8 cellular contexts compared by ENCODE assay signal in genomic region chr7:16646427-16647081, GRCh38. TPM values are rescaled to one million over a fixed set of nuclear protein-coding genes. Genes with fewer than 3 reads are reported as not detected.
DNase-seq lines count a peak whose midpoint lies in the region; ATAC-seq and TF ChIP-seq lines count a peak whose summit lies in the region.

No MANE protein-coding gene starts in this region.

- H3K9me3 ChIP-seq in neutrophil, result no peaks in the 10 kb centered on the region

- peak overlapping the region; percentile 90 for H3K4me3 ChIP-seq in fibroblast of mammary gland (ENCODE audit: control insufficient read depth, low read depth, low read length)
- peak overlapping the region; percentile 86 to 98 for H3K4me3 ChIP-seq in neutrophil (ENCODE audit: low read depth in 1 of 2, low read length in 1 of 2)

- no peaks in the 10 kb centered on the region for H3K9me3 Mint-ChIP-seq in IgD-negative memory B cell
- H3K9me3 Mint-ChIP-seq in WTC11, result no peaks in the 10 kb centered on the region

- H3K27me3 Mint-ChIP-seq in IgD-negative memory B cell (no peaks in the 10 kb centered on the region), WTC11 (ENCODE audit: low read depth) (peaks cover 3% of the 10 kb centered on the region)

- peaks cover 20 to 23% of the 10 kb centered on the region in 2 experiments for H3K4me1 ChIP-seq in neutrophil (ENCODE audit: control insufficient read depth in 1 of 2, insufficient read depth in 1 of 2, low read depth in 1 of 2, low read length in 1 of 2)

- no peak for ATAC-seq in WTC11
- no peak for ATAC-seq in GM21529 (IDR thresholded peaks at IDR 0.05; ENCODE audit: unreplicated experiment)

- peaks cover 10% of the 10 kb centered on the region for H3K27me3 ChIP-seq in neutrophil

- peak overlapping the region; percentile 80 to 99 (median 97) for H3K27ac Mint-ChIP-seq in IgD-negative memory B cell
- 0 out of 2 replicates have a peak overlapping the region, but pooled peaks have one; percentile 33 for H3K27ac Mint-ChIP-seq in WTC11

- no peak for TF ChIP-seq CTCF in WTC11 (IDR thresholded peaks at IDR 0.05)
- TF ChIP-seq CTCF in fibroblast of mammary gland (conservative IDR thresholded peaks at IDR 0.05; ENCODE audit: control insufficient read depth, insufficient read depth, low read depth, low read length), result no peak
- no peak for TF ChIP-seq CTCF in neutrophil (IDR thresholded peaks at IDR 0.05)

- peak; percentile 12 for DNase-seq in NCI-H2196 (lab: John Stamatoyannopoulos, UW; ENCODE audit: unreplicated experiment)
- DNase-seq in NCI-H2196 treated with DMSO at 0.1 percent for 48 hours (lab: John Stamatoyannopoulos, UW; ENCODE audit: unreplicated experiment), result no peak
- DNase-seq in WTC11 (ENCODE audit: low spot score), result no peak
- no peak for DNase-seq in fibroblast of mammary gland (ENCODE audit: low read depth)
- no peak for DNase-seq in NCI-H1436 treated with DMSO at 0.1 percent for 48 hours (lab: John Stamatoyannopoulos, UW)

- peak overlapping the region; percentile 91 for H3K27ac ChIP-seq in neutrophil

- H3K36me3 ChIP-seq in neutrophil, result no peaks in the 10 kb centered on the region

- CTCF ChIA-PET in WTC11 (lab: Charles Lee), result interaction anchor here (0.6 to 1.5 kb wide), 2 partner anchors 82 to 135 kb away, joined by 3 to 7 read pairs; no protein-coding TSS in a partner anchor

- H3K4me3 Mint-ChIP-seq in IgD-negative memory B cell (peak overlapping the region; percentile 87 to 100 (median 100)), WTC11 (peak overlapping the region; percentile 99)

- POLR2A ChIA-PET in WTC11 (lab: Charles Lee), result interaction anchor here (0.6 to 1.0 kb wide), 3 partner anchors 9 to 1583 kb away, joined by 3 to 5 read pairs (median 3); no protein-coding TSS in a partner anchor

- H3K4me1 Mint-ChIP-seq in IgD-negative memory B cell (peaks cover 28 to 53% (median 42%) of the 10 kb centered on the region in 3 donors), WTC11 (peaks cover 49% of the 10 kb centered on the region)

- H3K36me3 Mint-ChIP-seq in IgD-negative memory B cell, result peaks cover 2% of the 10 kb centered on the region
- H3K36me3 Mint-ChIP-seq in WTC11, result no peaks in the 10 kb centered on the region

TF ChIP-seq in WTC11, 78 proteins besides CTCF, POLR2A, EP300 and RAD21:
- TF ChIP-seq PREB (CRISPR knock-in tag; IDR thresholded peaks at IDR 0.05; ENCODE audit: borderline replicate concordance) (no peak), FOXP4 (CRISPR knock-in tag; IDR thresholded peaks at IDR 0.05) (0 out of 2 replicates have a peak, but pooled peaks have one; percentile 5), RELA (CRISPR knock-in tag; IDR thresholded peaks at IDR 0.05; ENCODE audit: borderline replicate concordance) (no peak), FOXK1 (CRISPR knock-in tag; IDR thresholded peaks at IDR 0.05) (0 out of 2 replicates have a peak, but pooled peaks have one; percentile 2), ZBTB43 (CRISPR knock-in tag; IDR thresholded peaks at IDR 0.05) (0 out of 2 replicates have a peak, but pooled peaks have one; percentile 3), MAX (CRISPR knock-in tag; IDR thresholded peaks at IDR 0.05) (peak; percentile 48; the same call in 1 of the 2 replicates), CREM (CRISPR knock-in tag; IDR thresholded peaks at IDR 0.05) (0 out of 2 replicates have a peak, but pooled peaks have one; percentile 1), TCF7 (CRISPR knock-in tag; IDR thresholded peaks at IDR 0.05; ENCODE audit: low read depth) (0 out of 2 replicates have a peak, but pooled peaks have one; percentile 9), ZMAT4 (CRISPR knock-in tag; IDR thresholded peaks at IDR 0.05) (no peak)

RNA-seq across cellular contexts. Expression of gene BZW2, which starts 0.6 kb away (rescaled TPM):
- polyA plus RNA-seq in IgD-negative memory B cell, result 43.8 TPM
- 100.0 to 105 TPM (median 104 TPM) in 3 replicates for total RNA-seq in WTC11 (2021)

RNA-seq across cellular contexts. Expression of gene ANKMY2, which starts 1.0 kb away (rescaled TPM):
- polyA plus RNA-seq in IgD-negative memory B cell, result 16.9 TPM
- total RNA-seq in WTC11 (2021), result 12.0 to 13.6 TPM (median 13.0 TPM) in 3 replicates
